ENCODE assay signal across 8 cellular contexts in the genomic region with DNA sequence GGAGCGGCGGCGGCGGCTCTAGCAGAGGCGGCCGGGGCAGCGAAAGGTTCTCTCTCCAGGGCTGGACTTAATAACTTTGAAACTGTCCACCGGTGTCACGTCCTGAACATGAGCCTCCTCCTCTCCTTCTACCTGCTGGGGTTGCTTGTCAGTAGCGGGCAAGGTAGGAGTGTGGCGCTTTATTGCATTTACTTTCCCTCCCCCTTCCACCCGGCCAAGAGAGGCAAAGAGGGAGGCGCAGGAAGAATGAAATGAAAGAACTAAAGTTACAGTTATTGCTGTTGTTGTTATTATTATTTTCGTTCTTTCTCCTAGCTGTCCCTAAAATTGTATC. TPM values are rescaled to one million over a fixed set of nuclear protein-coding genes. Genes with fewer than 3 reads are reported as not detected.
A peak's percentile ranks its signal among the peaks of the same experiment; 100 is the strongest.
DNase-seq lines count a peak whose midpoint lies in the region; ATAC-seq and TF ChIP-seq lines count a peak whose summit lies in the region.

No MANE protein-coding gene starts in this region.

- no TSS peak for BruUV-seq in PC-9 (replicated peaks; lab: Mats Ljungman, UMichigan)

- DNase-seq in PC-9 (no peak), fibroblast of the aortic adventitia (ENCODE audit: low read depth) (no peak), retinal pigment epithelial cell (ENCODE audit: low read depth) (no peak), CD1c-positive myeloid dendritic cell (ENCODE audit: extremely low spot score) (no peak), NCI-H1105 (lab: John Stamatoyannopoulos, UW) (no peak), GM13976 (ENCODE audit: low spot score) (no peak)

- H3K4me2 ChIP-seq in PC-9, result peak overlapping the region; percentile 66

- peak overlapping the region; percentile 55; the same call in 1 of the 2 replicates for H2AFZ ChIP-seq in PC-9

- intact Hi-C loops in PC-9 (cut with micrococcal nuclease; ENCODE audit: unreplicated experiment), result no loop called here

- H3K9me2 ChIP-seq in PC-9 (ENCODE audit: insufficient read depth), result no peaks in the 10 kb centered on the region

- no peaks in the 10 kb centered on the region for H3K4me1 ChIP-seq in PC-9 (replicated peaks; ENCODE audit: insufficient read depth)

- H3K36me3 ChIP-seq in PC-9 (ENCODE audit: low read depth), result no peaks in the 10 kb centered on the region

- H3K79me2 ChIP-seq in PC-9 (ENCODE audit: low read depth), result no peaks in the 10 kb centered on the region

- no peaks in the 10 kb centered on the region for H3F3A ChIP-seq in PC-9 (ENCODE audit: insufficient read depth, low read depth)

- POLR2A ChIA-PET in PC-9 (lab: Charles Lee; ENCODE audit: unreplicated experiment), result no interaction called here

- ATAC-seq in GM19463 (IDR thresholded peaks at IDR 0.05; ENCODE audit: unreplicated experiment) (peak; percentile 23), HG03196 (IDR thresholded peaks at IDR 0.05; ENCODE audit: unreplicated experiment) (no peak)

- H4K20me1 ChIP-seq in PC-9 (ENCODE audit: insufficient read depth), result no peaks in the 10 kb centered on the region

- H3K4me3 ChIP-seq in PC-9, result peak overlapping the region; percentile 38; the same call in 1 of the 2 replicates
- H3K4me3 ChIP-seq in fibroblast of the aortic adventitia (ENCODE audit: low read depth, low read length), result peak overlapping the region; percentile 89
- H3K4me3 ChIP-seq in retinal pigment epithelial cell (ENCODE audit: low read length), result peak overlapping the region; percentile 81

- peaks cover 6% of the 10 kb centered on the region; the same call in 1 of the 2 replicates for H3K27me3 ChIP-seq in PC-9 (ENCODE audit: insufficient read depth, low read depth)

- no peaks in the 10 kb centered on the region for H3K9me3 ChIP-seq in PC-9 (ENCODE audit: insufficient read depth, low read depth)

- H3K27ac ChIP-seq in PC-9, result no peak overlapping the region

- CTCF ChIA-PET in PC-9 (lab: Charles Lee), result no interaction called here

- in situ Hi-C loops in GM13976 (cut with MboI; ENCODE audit: low sequenced_read_pairs, unreplicated experiment), result no loop called here

- TF ChIP-seq CTCF in PC-9 (conservative IDR thresholded peaks at IDR 0.05) (no peak), fibroblast of the aortic adventitia (IDR thresholded peaks at IDR 0.05; ENCODE audit: insufficient read depth, low read length) (no peak), retinal pigment epithelial cell (conservative IDR thresholded peaks at IDR 0.05; ENCODE audit: low read depth, low read length) (no peak), GM13976 (IDR thresholded peaks at IDR 0.05; ENCODE audit: borderline replicate concordance, control extremely low read depth, extremely low read depth, insufficient read depth, missing control alignments) (no peak)

RNA-seq across cellular contexts. Expression of gene NCAM2, which starts 0.2 kb away (rescaled TPM):
- total RNA-seq in PC-9 (2021) (not detected in 2 replicates), fibroblast of the aortic adventitia (ENCODE audit: low replicate concordance) (5.9 and 19.4 TPM in 2 replicates)

Comparison
In these comparisons a context has a peak if more than half of its experiments do, and no peak if none do; other contexts are left out.
1. H3K4me3 ChIP-seq: peak in every context shown above with its lines; median percentile 89 in fibroblast of the aortic adventitia; 81 in retinal pigment epithelial cell; 38 in PC-9.